In the genomic region with DNA sequence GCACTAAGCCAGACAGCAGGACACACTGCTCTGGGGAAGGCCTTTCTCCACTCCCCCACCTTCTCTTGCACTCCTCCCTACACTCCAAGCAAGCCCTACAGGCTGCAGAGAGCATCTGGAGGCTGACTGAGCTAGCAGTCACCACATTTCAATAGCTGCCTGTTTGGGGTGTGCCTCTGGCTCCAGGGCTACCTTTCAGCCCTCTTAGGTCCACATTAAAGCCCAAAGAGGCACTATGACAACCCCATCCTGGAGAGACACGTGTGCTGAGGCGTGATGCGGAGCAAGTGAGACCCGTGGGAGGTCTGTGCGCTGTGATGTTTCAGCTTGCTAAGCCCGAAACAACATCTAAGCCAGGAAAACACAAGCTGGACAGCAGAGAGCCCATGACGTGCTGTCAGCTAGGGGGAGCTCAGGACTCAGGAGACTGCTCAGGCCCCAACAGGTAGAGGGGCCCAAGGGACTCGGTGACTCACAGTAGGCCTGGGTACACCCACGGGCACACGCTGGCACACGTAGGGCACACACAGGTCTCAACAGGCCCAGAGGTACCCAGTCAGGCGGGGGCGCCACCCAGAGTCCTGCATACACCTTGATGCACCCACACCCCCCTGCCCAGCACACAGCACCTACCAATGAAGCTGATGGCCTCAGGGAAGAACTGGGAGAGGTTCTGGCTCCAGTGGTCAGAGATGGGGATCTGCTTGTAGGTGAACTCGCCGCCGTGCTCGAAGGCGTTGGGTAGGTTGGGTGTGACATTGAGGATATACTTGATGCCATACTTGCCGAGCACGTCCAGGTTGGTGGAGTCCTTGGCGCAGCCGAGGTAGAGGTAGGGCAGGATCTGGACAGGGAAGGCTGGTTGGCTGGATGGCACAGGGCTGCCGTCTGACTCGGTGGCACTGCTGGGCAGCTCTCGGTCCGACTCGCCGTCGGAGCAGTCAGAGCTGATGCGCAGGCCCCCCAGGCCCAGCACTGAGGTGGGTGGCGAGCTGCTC, we compare ENCODE assay signal across 9 cellular contexts. TPM values are rescaled to one million over a fixed set of nuclear protein-coding genes. Genes with fewer than 3 reads are reported as not detected.
DNase-seq lines count a peak whose midpoint lies in the region; ATAC-seq and TF ChIP-seq lines count a peak whose summit lies in the region.
"Had no signal": no experiment of that assay in that cellular context is flagged by ENCODE, and none has a peak within 500 bp of the region (broad histone marks: within the 10 kb centered on the region; RNA-seq: fewer than 3 reads in every experiment).

No MANE protein-coding gene starts in this region.

- TF ChIP-seq CTCF in BE2C (IDR thresholded peaks at IDR 0.05; ENCODE audit: low read depth, low read length) (peak; percentile 34; the same call in 1 of the 2 replicates), hepatocyte (IDR thresholded peaks at IDR 0.05; ENCODE audit: poor library complexity) (peak; percentile 40), spleen (IDR thresholded peaks at IDR 0.05 in 8 of 11, conservative IDR thresholded peaks at IDR 0.05 in 3 of 11) (peak in 4 of 11 experiments; percentile 8 to 38 (median 10))

- no peaks in the 10 kb centered on the region for H3K9me2 ChIP-seq in hepatocyte (replicated peaks; ENCODE audit: insufficient read depth)

- ATAC-seq in GM21360 (IDR thresholded peaks at IDR 0.05; ENCODE audit: unreplicated experiment) (no peak), HG03432 (IDR thresholded peaks at IDR 0.05; ENCODE audit: unreplicated experiment) (no peak), GM18873 (IDR thresholded peaks at IDR 0.05; ENCODE audit: low FRiP score, unreplicated experiment) (no peak)

- peaks cover 1% of the 10 kb centered on the region for H3K27me3 Mint-ChIP-seq in activated naive CD4-positive, alpha-beta T cell treated with anti-CD3 and anti-CD28 coated beads, Interleukin-2, amount 10 ng/mL, durations not matched to agents 7 days and 5 days

- peaks cover 64% of the 10 kb centered on the region for H3K4me1 Mint-ChIP-seq in activated naive CD4-positive, alpha-beta T cell treated with anti-CD3 and anti-CD28 coated beads, Interleukin-2, amount 10 ng/mL, durations not matched to agents 7 days and 5 days

- peaks cover 52% of the 10 kb centered on the region for H3K36me3 ChIP-seq in BE2C
- no peaks in the 10 kb centered on the region for H3K36me3 ChIP-seq in hepatocyte (replicated peaks; ENCODE audit: insufficient read depth, low read depth)
- H3K36me3 ChIP-seq in spleen, result peaks cover 3 to 56% (median 27%) of the 10 kb centered on the region in 6 donors

- H3K4me1 ChIP-seq in BE2C (peaks cover 18% of the 10 kb centered on the region), hepatocyte (ENCODE audit: insufficient read depth) (peaks cover 19% of the 10 kb centered on the region), spleen (peaks cover 60 to 91% (median 82%) of the 10 kb centered on the region in 6 donors)

- DNase-seq in BE2C, result no peak
- DNase-seq in M059J (ENCODE audit: low read depth), result peak; percentile 30
- DNase-seq in activated naive CD4-positive, alpha-beta T cell treated with anti-CD3 and anti-CD28 coated beads, Interleukin-2, amount 10 ng/mL, durations not matched to agents 7 days and 5 days, result peak; percentile 57
- DNase-seq in hepatocyte (ENCODE audit: low spot score), result no peak
- DNase-seq in spleen, result peak; percentile 84

- H3K4me3 ChIP-seq in BE2C (ENCODE audit: low read depth, low read length) (peak overlapping the region; percentile 86), hepatocyte (no peak overlapping the region), spleen (peak overlapping the region in 7 of 8 donors; percentile 6 to 94 (median 89))
- H3K4me3 ChIP-seq: mucosa of descending colon had no signal

- peak overlapping the region; percentile 92 for H3K4me2 ChIP-seq in hepatocyte

- peaks cover 40% of the 10 kb centered on the region for H3K79me2 ChIP-seq in hepatocyte

- no peaks in the 10 kb centered on the region for H3K27me3 ChIP-seq in BE2C
- H3K27me3 ChIP-seq in hepatocyte, result no peaks in the 10 kb centered on the region
- no peaks in the 10 kb centered on the region for H3K27me3 ChIP-seq in spleen (replicated peaks in 1 of 7)

- intact Hi-C loops in spleen (cut with DNase I; ENCODE audit: low total_unique reads), result loop anchor here (10.0 kb wide), 2 partner anchors 49 to 71 kb away; no protein-coding TSS in a partner anchor

- no peak overlapping the region for H2AFZ ChIP-seq in hepatocyte

- peak overlapping the region; percentile 92 for H3K27ac Mint-ChIP-seq in activated naive CD4-positive, alpha-beta T cell treated with anti-CD3 and anti-CD28 coated beads, Interleukin-2, amount 10 ng/mL, durations not matched to agents 7 days and 5 days

- WGBS in hepatocyte (ENCODE audit: low lambda C conversion rate, missing lambda C conversion rate), result 87% methylated on average over 31 of the region's 31 CpGs
- WGBS in spleen, 5 donors, result 64 to 69% (median 66%) methylated on average over 21 to 31 of the region's 31 CpGs

- CTCF ChIA-PET in activated naive CD4-positive, alpha-beta T cell treated with anti-CD3 and anti-CD28 coated beads, Interleukin-2, amount 10 ng/mL, durations not matched to agents 7 days and 5 days (lab: Charles Lee), result interaction anchor here (0.7 to 4.2 kb wide), 25 partner anchors 8 to 287 kb away, joined by 3 to 62 read pairs (median 4); partner anchors contain the start of genes ABHD14A, RPL29 and WDR82

- H3K27ac ChIP-seq in hepatocyte, result no peak overlapping the region
- H3K27ac ChIP-seq in spleen, result peak overlapping the region; percentile 82 to 95 (median 90)

- TF ChIP-seq POLR2A in spleen (IDR thresholded peaks at IDR 0.05), result no peak

- H3K4me3 Mint-ChIP-seq in activated naive CD4-positive, alpha-beta T cell treated with anti-CD3 and anti-CD28 coated beads, Interleukin-2, amount 10 ng/mL, durations not matched to agents 7 days and 5 days, result peak overlapping the region; percentile 90

- H3K9me3 Mint-ChIP-seq in activated naive CD4-positive, alpha-beta T cell treated with anti-CD3 and anti-CD28 coated beads, Interleukin-2, amount 10 ng/mL, durations not matched to agents 7 days and 5 days, result no peaks in the 10 kb centered on the region

- peaks cover 25% of the 10 kb centered on the region for H4K20me1 ChIP-seq in hepatocyte (ENCODE audit: insufficient read depth, poor library complexity, severe bottlenecking)

- no peaks in the 10 kb centered on the region for H3K9me3 ChIP-seq in BE2C
- H3K9me3 ChIP-seq in hepatocyte (ENCODE audit: low read depth), result no peaks in the 10 kb centered on the region
- H3K9me3 ChIP-seq in spleen, result no peaks in the 10 kb centered on the region
- H3K9me3 ChIP-seq: mucosa of descending colon had no signal

- H3K36me3 Mint-ChIP-seq in activated naive CD4-positive, alpha-beta T cell treated with anti-CD3 and anti-CD28 coated beads, Interleukin-2, amount 10 ng/mL, durations not matched to agents 7 days and 5 days, result peaks cover 51% of the 10 kb centered on the region

RNA-seq across cellular contexts. Expression of gene DUSP7, which starts 2.8 kb away (rescaled TPM):
- 56.0 TPM for polyA plus RNA-seq in BE2C (2012; ENCODE audit: insufficient read depth, insufficient read length, low read depth)
- total RNA-seq in M059J (2014; rRNA removed; shearing (Covaris generic)), result 9.6 and 14.0 TPM in 2 replicates
- total RNA-seq in hepatocyte (13.1 and 13.8 TPM in 2 replicates), spleen (10 to 100 TPM; 31.5 to 68.6 (median 42.6) TPM)
- polyA plus RNA-seq in hepatocyte (5.9 and 6.4 TPM in 2 replicates), spleen (10 to 100 TPM in 1 of 3 donors, 1 to 10 TPM in 2; 5.4 to 20.1 (median 6.9) TPM)

RNA-seq across cellular contexts. Expression of gene RPL29, which starts 57.9 kb away (rescaled TPM):
- polyA plus RNA-seq in BE2C (2012; ENCODE audit: insufficient read depth, insufficient read length, low read depth), result 1,880 TPM
- total RNA-seq in M059J (2014; rRNA removed; shearing (Covaris generic)), result 590 and 1,001 TPM in 2 replicates
- total RNA-seq in hepatocyte (981 and 1,184 TPM in 2 replicates), spleen (1,000 to 10,000 TPM in 4 of 7 donors, 100 to 1,000 TPM in 3; 684 to 1,403 (median 1,036) TPM)
- polyA plus RNA-seq in hepatocyte (786 and 812 TPM in 2 replicates), spleen (1,000 to 10,000 TPM; 3,003 to 4,302 (median 4,113) TPM)

Comparison
In these comparisons a context has a peak if more than half of its experiments do, and no peak if none do; other contexts are left out.
1. DNase-seq: peak in M059J (single experiment), activated naive CD4-positive, alpha-beta T cell treated with anti-CD3 and anti-CD28 coated beads, Interleukin-2, amount 10 ng/mL, durations not matched to agents 7 days and 5 days (single experiment) and spleen (single experiment); none in BE2C (single experiment) and hepatocyte (single experiment).